ENCODE assay signal across 10 cellular contexts in the genomic region with DNA sequence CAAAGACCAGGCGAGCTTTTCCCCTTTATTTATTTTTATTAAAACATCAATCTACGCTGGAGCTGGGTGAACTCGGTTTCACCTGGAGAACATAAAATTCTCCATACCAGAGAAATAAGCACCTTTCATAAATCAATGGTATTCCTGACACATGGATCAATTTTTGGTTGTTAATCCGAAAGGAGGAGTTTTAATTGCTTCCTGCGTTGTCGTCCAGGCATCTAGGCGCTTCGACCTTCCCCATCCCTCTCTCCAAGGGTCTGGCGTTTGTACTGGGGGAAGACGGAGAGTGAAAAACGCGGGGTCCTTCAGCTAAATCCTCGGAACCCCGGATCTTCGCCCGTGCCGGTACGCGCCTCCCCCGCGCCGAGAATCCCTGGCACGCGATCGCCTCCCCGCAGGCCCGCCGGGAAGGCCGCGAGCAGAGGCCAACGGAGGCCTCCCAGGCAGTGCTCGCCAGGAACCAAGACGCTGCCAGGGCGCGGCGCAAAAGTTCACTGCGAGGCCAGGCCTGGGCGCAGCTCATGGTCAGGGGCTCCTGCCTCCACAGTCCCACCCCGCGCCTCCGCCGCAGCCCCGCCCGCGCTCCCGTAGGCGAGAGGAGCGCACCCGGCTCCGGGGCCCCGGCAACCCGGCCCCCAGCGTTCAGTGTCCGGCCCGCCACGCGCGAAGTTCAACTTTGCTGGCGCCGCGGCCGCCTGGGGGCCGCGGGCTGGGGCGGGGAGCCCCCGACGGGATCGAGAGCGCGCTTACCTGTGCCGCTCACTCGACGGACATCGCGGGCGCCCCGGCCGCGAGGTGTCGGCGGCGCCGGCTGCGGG. TPM values are rescaled to one million over a fixed set of nuclear protein-coding genes. Genes with fewer than 3 reads are reported as not detected.
DNase-seq lines count a peak whose midpoint lies in the region; ATAC-seq and TF ChIP-seq lines count a peak whose summit lies in the region.
"Had no signal": no experiment of that assay in that cellular context is flagged by ENCODE, and none has a peak within 500 bp of the region (broad histone marks: within the 10 kb centered on the region; RNA-seq: fewer than 3 reads in every experiment).

No MANE protein-coding gene starts in this region.

- no peaks in the 10 kb centered on the region for H3K9me3 Mint-ChIP-seq in central memory CD8-positive, alpha-beta T cell

- H3K27ac ChIP-seq in A673 (ENCODE audit: low read depth, low read length, poor library complexity, severe bottlenecking) (no peak overlapping the region), mesodermal cell (ENCODE audit: low read depth, low read length, severe bottlenecking) (no peak overlapping the region)

- H3K4me3 ChIP-seq in A673 (ENCODE audit: low read depth, low read length, poor library complexity, severe bottlenecking) (peak overlapping the region; percentile 50), mesodermal cell (ENCODE audit: extremely low read depth, insufficient read depth, low read length, poor library complexity, severe bottlenecking) (peak overlapping the region; percentile 16)

- intact Hi-C loops in A673 (cut with micrococcal nuclease; ENCODE audit: unreplicated experiment), result loop anchor here (5.0 to 10.0 kb wide), 4 partner anchors 152 to 1760 kb away; no protein-coding TSS in a partner anchor

- H3K9me3 ChIP-seq in A673 (ENCODE audit: low read depth, low read length, poor library complexity, severe bottlenecking) (no peaks in the 10 kb centered on the region), mesodermal cell (ENCODE audit: control insufficient read depth, low read length) (no peaks in the 10 kb centered on the region)

- no peak for ATAC-seq in central memory CD8-positive, alpha-beta T cell (replicated peaks; ENCODE audit: extremely low read depth, poor library complexity, severe bottlenecking)

- POLR2A ChIA-PET in A673 (lab: Charles Lee; ENCODE audit: low non-redundant PET), result no interaction called here

- DNase-seq in A673 (ENCODE audit: low spot score) (no peak), GM20000 (ENCODE audit: low spot score) (peak; percentile 41), dedifferentiated amniotic fluid mesenchymal stem cell (ENCODE audit: extremely low spot score) (no peak), glomerular visceral epithelial cell (ENCODE audit: extremely low spot score) (no peak), NCI-H1436 (lab: John Stamatoyannopoulos, UW) (no peak), NCI-H2107 (lab: John Stamatoyannopoulos, UW) (no peak)
- DNase-seq in central memory CD8-positive, alpha-beta T cell (ENCODE audit: low spot score in 2 of 2), result no peak
- DNase-seq: NCI-H1092, T-helper 9 cell had no signal

- H3K4me1 ChIP-seq in A673 (ENCODE audit: insufficient read depth, low read length, poor library complexity, severe bottlenecking) (peaks cover 19% of the 10 kb centered on the region), mesodermal cell (ENCODE audit: control insufficient read depth, insufficient read depth, low read length, poor library complexity, severe bottlenecking) (peaks cover 15% of the 10 kb centered on the region)

- peaks cover 18% of the 10 kb centered on the region for H3K27me3 ChIP-seq in A673 (replicated peaks; ENCODE audit: insufficient read depth, low read depth, low read length, poor library complexity)

- TF ChIP-seq CTCF in A673 (conservative IDR thresholded peaks at IDR 0.05; ENCODE audit: low read depth, low read length), result no peak
- no peak for TF ChIP-seq CTCF in GM20000 (IDR thresholded peaks at IDR 0.05; ENCODE audit: extremely low read depth, missing control alignments)

- H3K27ac Mint-ChIP-seq in central memory CD8-positive, alpha-beta T cell (ENCODE audit: low read depth), result no peak overlapping the region

- CTCF ChIA-PET in A673 (lab: Charles Lee), result interaction anchor here (0.6 to 0.7 kb wide), 2 partner anchors 68 to 164 kb away, joined by 4 to 7 read pairs; a partner anchor contains a TSS

- peaks cover 10% of the 10 kb centered on the region for H3K36me3 Mint-ChIP-seq in central memory CD8-positive, alpha-beta T cell (ENCODE audit: insufficient read depth)

- BruUV-seq in A673 (replicated peaks; lab: Mats Ljungman, UMichigan), result no TSS peak

- whole genome bisulfite sequencing in mesodermal cell (ENCODE audit: insufficient coverage in 2 of 2), 2 experiments, result 1 to 2% methylated on average over 45 to 50 of the region's 84 CpGs

- H3K4me3 Mint-ChIP-seq in central memory CD8-positive, alpha-beta T cell, result peak overlapping the region; percentile 51

- H3K27me3 Mint-ChIP-seq in central memory CD8-positive, alpha-beta T cell, result peaks cover 82% of the 10 kb centered on the region

- H3K36me3 ChIP-seq in A673 (ENCODE audit: insufficient read depth, low read length, poor library complexity, severe bottlenecking) (no peaks in the 10 kb centered on the region), mesodermal cell (ENCODE audit: control insufficient read depth, insufficient read depth, low read length) (no peaks in the 10 kb centered on the region)

- peaks cover 10% of the 10 kb centered on the region for H3K4me1 Mint-ChIP-seq in central memory CD8-positive, alpha-beta T cell

RNA-seq across cellular contexts. Expression of a gene that starts 8.3 kb away (rescaled TPM):
- 52.2 and 56.2 TPM in 2 replicates for total RNA-seq in A673 (2021)
- 5.8 TPM for polyA plus RNA-seq in mesodermal cell (2013, experiment 1 of 2)
- polyA plus RNA-seq in mesodermal cell (2013, experiment 2 of 2), result 4.6 TPM
